8 cellular contexts compared by ENCODE assay signal in genomic region chr5:7927466-7928375, GRCh38. TPM values are rescaled to one million over a fixed set of nuclear protein-coding genes. Genes with fewer than 3 reads are reported as not detected.
DNase-seq lines count a peak whose midpoint lies in the region; ATAC-seq, FAIRE-seq and TF ChIP-seq lines count a peak whose summit lies in the region.

No MANE protein-coding gene starts in this region.

- H3K23ac ChIP-seq in H1 (ENCODE audit: insufficient read length) = no peak overlapping the region
- no peak overlapping the region for H3K23ac ChIP-seq in mesendoderm (ENCODE audit: low read length)

- DNase-seq in BE2C (peak; percentile 50), NCI-H2081 (lab: John Stamatoyannopoulos, UW) (peak; percentile 80 to 89), UCSD-AML1 (lab: John Stamatoyannopoulos, UW; ENCODE audit: unreplicated experiment) (peak; percentile 43), H1 (ENCODE audit: low read depth in 1 of 2, low spot score in 2 of 2) (peak; percentile 47 to 76), mesendoderm (peak; percentile 67), tibial artery (no peak)

- no peak overlapping the region; the same call in none of the 2 replicates for H4K8ac ChIP-seq in H1 (ENCODE audit: extremely low read depth, insufficient read depth, low read length)
- H4K8ac ChIP-seq in mesendoderm (ENCODE audit: low read depth, low read length) = no peak overlapping the region

- no peak overlapping the region for H2BK5ac ChIP-seq in H1 (ENCODE audit: low read depth, low read length)
- H2BK5ac ChIP-seq in mesendoderm (ENCODE audit: low read length) = no peak overlapping the region

- H3K36me3 ChIP-seq in BE2C = no peaks in the 10 kb centered on the region
- no peaks in the 10 kb centered on the region for H3K36me3 ChIP-seq in H1 (ENCODE audit: control insufficient read depth in 2 of 4, insufficient read depth in 4 of 4, low read length in 3 of 4)
- H3K36me3 ChIP-seq in mesendoderm (ENCODE audit: control insufficient read depth, insufficient read depth, low read length) = no peaks in the 10 kb centered on the region
- no peaks in the 10 kb centered on the region for H3K36me3 ChIP-seq in tibial artery

- H2AK5ac ChIP-seq in H1 (ENCODE audit: low read depth, low read length) (no peak overlapping the region), mesendoderm (ENCODE audit: low read length) (no peak overlapping the region)

- intact Hi-C loops in tibial artery (cut with DNase I; ENCODE audit: low total_unique reads) = loop anchor here (10.0 kb wide), 1 partner anchor 1277 kb away; no protein-coding TSS in a partner anchor

- peak; percentile 84 for TF ChIP-seq CTCF in BE2C (IDR thresholded peaks at IDR 0.05; ENCODE audit: low read depth, low read length)
- peak; percentile 73 to 96 (median 82) for TF ChIP-seq CTCF in H1 (IDR thresholded peaks at IDR 0.05; ENCODE audit: control extremely low read depth in 1 of 3, insufficient read depth in 1 of 3, low read depth in 1 of 3, low read length in 3 of 3)
- TF ChIP-seq CTCF in tibial artery (IDR thresholded peaks at IDR 0.05) = peak; percentile 60 to 66

- H3K18ac ChIP-seq in H1 (ENCODE audit: extremely low read depth, low read length) = no peak overlapping the region
- no peak overlapping the region for H3K18ac ChIP-seq in mesendoderm (ENCODE audit: low read length)

- H3K4me3 ChIP-seq in BE2C (ENCODE audit: low read depth, low read length) (no peak overlapping the region), H1 (ENCODE audit: extremely low read depth in 1 of 4, insufficient read depth in 2 of 4, low read depth in 3 of 4, low read length in 4 of 4) (no peak overlapping the region), mesendoderm (ENCODE audit: low read length) (no peak overlapping the region), tibial artery (no peak overlapping the region)

- no peak for TF ChIP-seq EP300 in H1 (IDR thresholded peaks at IDR 0.05; ENCODE audit: borderline replicate concordance in 1 of 2, low read depth in 2 of 2, low read length in 2 of 2)

- no peaks in the 10 kb centered on the region for H3K4me1 ChIP-seq in BE2C
- no peaks in the 10 kb centered on the region for H3K4me1 ChIP-seq in H1 (replicated peaks in 1 of 4; ENCODE audit: control insufficient read depth in 3 of 4, insufficient read depth in 4 of 4, low read length in 3 of 4)
- no peaks in the 10 kb centered on the region for H3K4me1 ChIP-seq in mesendoderm (ENCODE audit: control insufficient read depth, low read depth, low read length)
- no peaks in the 10 kb centered on the region for H3K4me1 ChIP-seq in tibial artery

- no peak overlapping the region for H3K56ac ChIP-seq in H1 (replicated peaks; ENCODE audit: insufficient read length, low read depth, low read length)
- no peak overlapping the region for H3K56ac ChIP-seq in mesendoderm (ENCODE audit: low read length)

- H3K4ac ChIP-seq in H1 (replicated peaks; ENCODE audit: insufficient read length, low read depth, low read length) (no peak overlapping the region), mesendoderm (ENCODE audit: low read depth, low read length) (no peak overlapping the region)

- WGBS in H1 (ENCODE audit: extremely low coverage in 1 of 2, insufficient coverage in 1 of 2, insufficient read length in 1 of 2, insufficient replicate concordance in 2 of 2, low coverage in 1 of 2, low lambda C conversion rate in 2 of 2, missing lambda C conversion rate in 1 of 2), 2 experiments = 66% methylated on average over 26 of the region's 26 CpGs; no CpG with 5 or more reads in 1 of the 2 experiments
- no CpG with 5 or more reads among the region's 26 CpGs for WGBS in mesendoderm (ENCODE audit: extremely low coverage, insufficient coverage, low lambda C conversion rate)

- H3K4me2 ChIP-seq in H1 (ENCODE audit: insufficient read depth in 1 of 2, low read depth in 2 of 2, low read length in 2 of 2) (no peak overlapping the region), mesendoderm (ENCODE audit: low read length) (no peak overlapping the region)

- H2BK20ac ChIP-seq in H1 (ENCODE audit: low read length) = no peak overlapping the region

- H2BK120ac ChIP-seq in H1 (replicated peaks; ENCODE audit: low read depth, low read length) = no peak overlapping the region
- H2BK120ac ChIP-seq in mesendoderm (ENCODE audit: low read depth, low read length) = no peak overlapping the region

- H2AFZ ChIP-seq in H1 (ENCODE audit: low read length) = peak overlapping the region; percentile 69

- no peak for TF ChIP-seq POLR2A in H1 (IDR thresholded peaks at IDR 0.05; ENCODE audit: control extremely low read depth in 1 of 2, low read depth in 2 of 2, low read length in 2 of 2)

- H3K79me2 ChIP-seq in H1 (ENCODE audit: control insufficient read depth in 1 of 2, insufficient read depth in 2 of 2, low read length in 2 of 2) = no peaks in the 10 kb centered on the region
- no peaks in the 10 kb centered on the region for H3K79me2 ChIP-seq in mesendoderm (ENCODE audit: control insufficient read depth, insufficient read depth, low read length)

- no peaks in the 10 kb centered on the region for H4K20me1 ChIP-seq in H1 (replicated peaks in 1 of 2; ENCODE audit: control insufficient read depth in 1 of 2, insufficient read depth in 2 of 2, low read length in 2 of 2)

- peak; percentile 94 for FAIRE-seq in H1 (lab: Jason Lieb, UNC)

- H3K27me3 ChIP-seq in BE2C = no peaks in the 10 kb centered on the region
- peaks cover 0 to 2% (median 0%) of the 10 kb centered on the region in 4 experiments; a peak in 1 of 7 replicates for H3K27me3 ChIP-seq in H1 (replicated peaks in 1 of 4; ENCODE audit: control insufficient read depth in 3 of 4, extremely low read depth in 1 of 4, insufficient read depth in 3 of 4, low read length in 3 of 4)
- H3K27me3 ChIP-seq in mesendoderm (ENCODE audit: insufficient read depth, low read length, poor library complexity) = no peaks in the 10 kb centered on the region
- no peaks in the 10 kb centered on the region for H3K27me3 ChIP-seq in tibial artery

- no peak overlapping the region for H2BK15ac ChIP-seq in H1 (ENCODE audit: low read length)
- H2BK15ac ChIP-seq in mesendoderm (replicated peaks; ENCODE audit: low read depth) = no peak overlapping the region

- POLR2A ChIA-PET in H1 (lab: Charles Lee; ENCODE audit: partially characterized antibody) = no interaction called here

- H3K23me2 ChIP-seq in H1 (ENCODE audit: low read depth, low read length) = no peaks in the 10 kb centered on the region

- H4K5ac ChIP-seq in H1 (ENCODE audit: insufficient read length, low read depth, low read length) = no peak overlapping the region
- no peak overlapping the region for H4K5ac ChIP-seq in mesendoderm (ENCODE audit: low read length)

- ATAC-seq in GM18861 (IDR thresholded peaks at IDR 0.05; ENCODE audit: unreplicated experiment) (peak; percentile 87), HG03045 (IDR thresholded peaks at IDR 0.05; ENCODE audit: unreplicated experiment) (peak; percentile 77)

- no peaks in the 10 kb centered on the region for H3K9me3 ChIP-seq in BE2C
- peaks cover 0 to 3% of the 10 kb centered on the region in 2 experiments; a peak in 2 of 4 replicates for H3K9me3 ChIP-seq in H1 (ENCODE audit: insufficient read depth in 2 of 2, low read depth in 1 of 2, low read length in 1 of 2)
- no peaks in the 10 kb centered on the region for H3K9me3 ChIP-seq in tibial artery

- H3K9ac ChIP-seq in H1 (replicated peaks in 1 of 4; ENCODE audit: extremely low read depth in 1 of 4, low read depth in 3 of 4, low read length in 3 of 4) = no peak overlapping the region
- H3K9ac ChIP-seq in mesendoderm (ENCODE audit: low read length) = no peak overlapping the region

- H3K14ac ChIP-seq in H1 (ENCODE audit: insufficient read length) = no peak overlapping the region

- H3K27ac ChIP-seq in H1 (ENCODE audit: low read depth, low read length) = no peak overlapping the region
- no peak overlapping the region for H3K27ac ChIP-seq in mesendoderm (ENCODE audit: low read depth, low read length)
- no peak overlapping the region for H3K27ac ChIP-seq in tibial artery

- CTCF ChIA-PET in H1 (lab: Charles Lee; ENCODE audit: partially characterized antibody) = interaction anchor here (0.5 to 3.9 kb wide), 76 partner anchors 8 to 1277 kb away, joined by 3 to 27 read pairs (median 4); no protein-coding TSS in a partner anchor

- TF ChIP-seq RAD21 in H1 (IDR thresholded peaks at IDR 0.05 in 1 of 2, conservative IDR thresholded peaks at IDR 0.05 in 1 of 2; ENCODE audit: low read depth in 2 of 2, low read length in 2 of 2) = peak; percentile 98

- H2BK12ac ChIP-seq in H1 (ENCODE audit: low read depth, low read length) = no peak overlapping the region

- no peak overlapping the region for H4K91ac ChIP-seq in H1 (replicated peaks; ENCODE audit: insufficient read length, low read length)

- no peaks in the 10 kb centered on the region for H3K79me1 ChIP-seq in H1 (ENCODE audit: low read depth, low read length)
- no peaks in the 10 kb centered on the region for H3K79me1 ChIP-seq in mesendoderm (ENCODE audit: low read length)

TF ChIP-seq in H1, 55 proteins besides CTCF, POLR2A, EP300 and RAD21 (continues in another document):
- no peak for TF ChIP-seq ZNF274 (IDR thresholded peaks at IDR 0.05; ENCODE audit: borderline replicate concordance, extremely low read depth, low read length)
- TF ChIP-seq JUND (IDR thresholded peaks at IDR 0.05; ENCODE audit: low read length) = 0 out of 2 replicates have a peak, but pooled peaks have one; percentile 27

RNA-seq across cellular contexts. Expression of gene MTRR, which starts 58.8 kb away (rescaled TPM):
- 67.3 TPM for polyA plus RNA-seq in BE2C (2012; ENCODE audit: insufficient read depth, insufficient read length, low read depth)
- total RNA-seq in H1 (2021; fragmentation: NEBNext Ultra II Directional; extraction: Animal tissue kit (Norgen Biotek cat#: 25700)) = 51.4 and 53.8 TPM in 2 replicates
- polyA plus RNA-seq in H1 (2011; rRNA removed) = 33.1 and 36.4 TPM in 2 replicates
- polyA plus RNA-seq in H1 (2011; cell fraction: cytosol; rRNA removed) = 43.5 TPM
- polyA plus RNA-seq in H1 (2011; cell fraction: nucleus; rRNA removed) = 49.9 TPM
- 26.4 to 42.6 TPM (median 35.5 TPM) in 4 replicates for polyA plus RNA-seq in H1 (2012, experiment 1 of 2)
- 5.1 TPM for polyA plus RNA-seq in H1 (2012, experiment 2 of 2)
- polyA plus RNA-seq in H1 (2013, experiment 1 of 2) = 48.2 TPM
- 45.7 TPM for polyA plus RNA-seq in H1 (2013, experiment 2 of 2)
- polyA minus RNA-seq in H1 (2011; rRNA and poly(A)+ RNA removed) = 109 and 115 TPM in 2 replicates
- polyA minus RNA-seq in H1 (2011; cell fraction: cytosol; rRNA and poly(A)+ RNA removed) = 43.9 TPM
- polyA minus RNA-seq in H1 (2011; cell fraction: nucleus; rRNA and poly(A)+ RNA removed) = 122 TPM
- polyA plus RNA-seq in mesendoderm (2013, experiment 1 of 2) = 52.5 TPM
- 48.4 TPM for polyA plus RNA-seq in mesendoderm (2013, experiment 2 of 2)

RNA-seq across cellular contexts. Expression of gene FASTKD3, which starts 58.9 kb away (rescaled TPM):
- 12.6 TPM for polyA plus RNA-seq in BE2C (2012; ENCODE audit: insufficient read depth, insufficient read length, low read depth)
- total RNA-seq in H1 (2021; fragmentation: NEBNext Ultra II Directional; extraction: Animal tissue kit (Norgen Biotek cat#: 25700)) = 7.6 and 8.7 TPM in 2 replicates
- polyA plus RNA-seq in H1 (2011; rRNA removed) = 3.2 and 5.6 TPM in 2 replicates
- polyA plus RNA-seq in H1 (2011; cell fraction: cytosol; rRNA removed) = 5.6 TPM
- polyA plus RNA-seq in H1 (2011; cell fraction: nucleus; rRNA removed) = 3.0 TPM
- 6.8 to 12.1 TPM (median 7.5 TPM) in 4 replicates for polyA plus RNA-seq in H1 (2012, experiment 1 of 2)
- polyA plus RNA-seq in H1 (2012, experiment 2 of 2) = 1.2 TPM
- polyA plus RNA-seq in H1 (2013, experiment 1 of 2) = 6.1 TPM
- 5.4 TPM for polyA plus RNA-seq in H1 (2013, experiment 2 of 2)
- 4.3 and 6.1 TPM in 2 replicates for polyA minus RNA-seq in H1 (2011; rRNA and poly(A)+ RNA removed)
- 4.0 TPM for polyA minus RNA-seq in H1 (2011; cell fraction: cytosol; rRNA and poly(A)+ RNA removed)
- polyA minus RNA-seq in H1 (2011; cell fraction: nucleus; rRNA and poly(A)+ RNA removed) = 6.1 TPM
- polyA plus RNA-seq in mesendoderm (2013, experiment 1 of 2) = 6.2 TPM
- polyA plus RNA-seq in mesendoderm (2013, experiment 2 of 2) = 6.5 TPM

Comparison
In these comparisons a context has a peak if more than half of its experiments do, and no peak if none do; other contexts are left out.
1. DNase-seq: peak in BE2C (single experiment), NCI-H2081 (2 of 2), UCSD-AML1 (single experiment), H1 (2 of 2) and mesendoderm (single experiment); none in tibial artery (0 of 2).
2. Peak in every context shown above with its lines, with median percentiles within 50 percentile points of each other: CTCF ChIP-seq.